8 cellular contexts compared by ENCODE assay signal in the genomic region with DNA sequence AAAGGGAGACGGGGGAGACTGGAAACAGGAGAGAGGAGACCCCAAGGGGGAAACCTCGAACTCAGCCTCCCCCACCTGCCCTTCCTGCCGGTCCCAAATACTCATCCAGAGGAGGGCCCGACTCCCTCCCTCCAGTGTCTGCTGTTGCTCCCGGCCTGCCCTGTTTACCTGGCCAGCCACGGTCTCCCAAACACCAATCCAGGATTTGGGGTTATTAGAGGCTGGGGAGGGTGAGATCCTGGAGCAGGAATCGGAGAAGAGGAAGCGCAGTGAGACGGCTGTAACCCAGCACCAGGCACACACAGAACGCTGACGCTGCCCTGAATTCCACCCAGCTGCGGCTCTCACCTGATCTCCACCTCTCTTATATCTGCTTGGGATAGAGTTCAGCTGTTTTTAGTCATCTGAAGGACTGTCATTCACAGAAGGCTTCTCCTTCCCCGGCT.
DNase-seq lines count a peak whose midpoint lies in the region; ATAC-seq, FAIRE-seq and TF ChIP-seq lines count a peak whose summit lies in the region.

No MANE protein-coding gene starts in this region.

- H3K9ac ChIP-seq in KMS-11 (no peak overlapping the region), GM12878 (ENCODE audit: control insufficient read depth, insufficient read depth, low read length) (peak overlapping the region; percentile 9)

- intact Hi-C loops in GM12878 (cut with micrococcal nuclease; ENCODE audit: unreplicated experiment) = loop anchor here (1.0 kb wide), 2 partner anchors 97 to 199 kb away; no protein-coding TSS in a partner anchor

- CTCF ChIA-PET in GM12878 (lab: Yijun Ruan, JAX) = interaction anchor here (0.6 to 9.0 kb wide), 34 partner anchors 10 to 336 kb away, joined by 3 to 86 read pairs (median 4); a partner anchor contains a TSS

- RAD21 ChIA-PET in GM12878 (lab: Charles Lee; ENCODE audit: unreplicated experiment) = interaction anchor here (0.6 to 4.6 kb wide), 4 partner anchors 96 to 279 kb away, joined by 3 to 24 read pairs (median 3); a partner anchor contains a TSS

- POLR2A ChIA-PET in GM12878 (lab: Charles Lee) = no interaction called here

- H3K27ac ChIP-seq in CD4-positive, CD25-positive, alpha-beta regulatory T cell (ENCODE audit: insufficient read depth, low read length, poor library complexity, severe bottlenecking) = peak overlapping the region; percentile 27
- H3K27ac ChIP-seq in KMS-11 = no peak overlapping the region
- no peak overlapping the region for H3K27ac ChIP-seq in GM12878 (ENCODE audit: control insufficient read depth, insufficient read depth)

- no peak for TF ChIP-seq RAD21 in GM12878 (IDR thresholded peaks at IDR 0.05; ENCODE audit: insufficient read depth, low read depth, low read length)

- H3K4me1 Mint-ChIP-seq in CD4-positive, CD25-positive, alpha-beta regulatory T cell = peaks cover 4 to 29% (median 14%) of the 10 kb centered on the region in 4 donors
- peaks cover 28 to 51% (median 39%) of the 10 kb centered on the region in 3 donors for H3K4me1 Mint-ChIP-seq in naive B cell

- TF ChIP-seq POLR2A in GM12878 (IDR thresholded peaks at IDR 0.05; ENCODE audit: low read depth, low read length) = no peak; the same call in 1 of the 2 replicates

- BruUV-seq in GM12878 (replicated peaks; lab: Mats Ljungman, UMichigan) = no TSS peak

- no peak overlapping the region for H3K4me2 ChIP-seq in KMS-11
- peak overlapping the region; percentile 78 for H3K4me2 ChIP-seq in GM12878 (ENCODE audit: control insufficient read depth, insufficient read depth)

- ATAC-seq in CD4-positive, CD25-positive, alpha-beta regulatory T cell (ENCODE audit: low read depth in 2 of 2) = no peak
- ATAC-seq in GM12878 (no peak), naive B cell (ENCODE audit: low read depth in 2 of 2) (peak; percentile 40 to 42), GM21528 (IDR thresholded peaks at IDR 0.05; ENCODE audit: low FRiP score, unreplicated experiment) (no peak)

- no peaks in the 10 kb centered on the region for H3K27me3 ChIP-seq in CD4-positive, CD25-positive, alpha-beta regulatory T cell (ENCODE audit: control insufficient read depth, insufficient read depth, low read length)
- no peaks in the 10 kb centered on the region for H3K27me3 ChIP-seq in KMS-11 (ENCODE audit: insufficient read depth, low read depth)
- no peaks in the 10 kb centered on the region for H3K27me3 ChIP-seq in GM12878 (replicated peaks in 1 of 2; ENCODE audit: control insufficient read depth in 2 of 2, insufficient read depth in 2 of 2, low read length in 1 of 2)

- H2AFZ ChIP-seq in KMS-11 (ENCODE audit: low read depth) = peak overlapping the region; percentile 22; the same call in 1 of the 2 replicates
- H2AFZ ChIP-seq in GM12878 (ENCODE audit: control insufficient read depth, low read depth, low read length) = peak overlapping the region; percentile 92

- H3K27me3 Mint-ChIP-seq in CD4-positive, CD25-positive, alpha-beta regulatory T cell = no peaks in the 10 kb centered on the region
- peaks cover 0 to under 1% (median 0%) of the 10 kb centered on the region in 3 donors for H3K27me3 Mint-ChIP-seq in naive B cell

- TF ChIP-seq CTCF in KMS-11 (conservative IDR thresholded peaks at IDR 0.05; ENCODE audit: low read depth, low read length) (no peak), GM12878 (IDR thresholded peaks at IDR 0.05 in 2 of 3, conservative IDR thresholded peaks at IDR 0.05 in 1 of 3; ENCODE audit: control insufficient read depth in 2 of 3, extremely low read depth in 1 of 3, insufficient read depth in 1 of 3, low read depth in 3 of 3, low read length in 3 of 3) (no peak)

- H3K36me3 ChIP-seq in CD4-positive, CD25-positive, alpha-beta regulatory T cell (ENCODE audit: control insufficient read depth, insufficient read depth, low read length) = no peaks in the 10 kb centered on the region
- H3K36me3 ChIP-seq in KMS-11 (ENCODE audit: insufficient read depth) (no peaks in the 10 kb centered on the region), GM12878 (ENCODE audit: control insufficient read depth in 2 of 2, insufficient read depth in 2 of 2, low read length in 1 of 2) (no peaks in the 10 kb centered on the region)

- peak in 1 of 3 donors; percentile 4 for DNase-seq in CD4-positive, CD25-positive, alpha-beta regulatory T cell
- DNase-seq in GM12878 (ENCODE audit: low read depth, low spot score) (no peak), naive B cell (peak; percentile 12), NCI-H2029 (lab: John Stamatoyannopoulos, UW) (no peak), NCI-H2081 treated with DMSO at 0.1 percent for 48 hours (lab: John Stamatoyannopoulos, UW) (no peak), cortex of kidney (lab: John Stamatoyannopoulos, UW) (no peak)

- FAIRE-seq in GM12878 (lab: Jason Lieb, UNC) = no peak

- H3K4me1 ChIP-seq in CD4-positive, CD25-positive, alpha-beta regulatory T cell (ENCODE audit: control insufficient read depth, insufficient read depth, low read length, poor library complexity, severe bottlenecking) = no peaks in the 10 kb centered on the region
- H3K4me1 ChIP-seq in KMS-11 (ENCODE audit: low read depth, poor library complexity, severe bottlenecking) (no peaks in the 10 kb centered on the region), GM12878 (ENCODE audit: control insufficient read depth, insufficient read depth, low read length) (peaks cover 3% of the 10 kb centered on the region; the same call in 1 of the 2 replicates)

- H3K9me3 Mint-ChIP-seq in CD4-positive, CD25-positive, alpha-beta regulatory T cell = peaks cover 0 to 2% (median 0%) of the 10 kb centered on the region in 7 donors
- peaks cover 0 to 2% (median 0%) of the 10 kb centered on the region in 7 donors for H3K9me3 Mint-ChIP-seq in naive B cell

- peak overlapping the region; percentile 83 for H3K4me3 ChIP-seq in CD4-positive, CD25-positive, alpha-beta regulatory T cell (ENCODE audit: low read depth, low read length)
- H3K4me3 ChIP-seq in KMS-11 (IDR thresholded peaks at IDR 0.05; ENCODE audit: insufficient read depth, low read depth, low read length) (no peak overlapping the region), GM12878 (peak overlapping the region; percentile 63)

- peak overlapping the region; percentile 84 to 97 (median 87) for H3K4me3 Mint-ChIP-seq in CD4-positive, CD25-positive, alpha-beta regulatory T cell
- H3K4me3 Mint-ChIP-seq in naive B cell = peak overlapping the region; percentile 72 to 94 (median 86)

- in situ Hi-C loops in GM12878 (cut with MboI) = loop anchor here (5.0 kb wide), 3 partner anchors 98 to 278 kb away; a partner anchor contains a TSS

- WGBS in GM12878 (ENCODE audit: insufficient coverage, insufficient replicate concordance, low lambda C conversion rate, missing lambda C conversion rate) = 23% methylated on average over 13 of the region's 13 CpGs

- H4K20me1 ChIP-seq in KMS-11 (ENCODE audit: insufficient read depth) (no peaks in the 10 kb centered on the region), GM12878 (ENCODE audit: control insufficient read depth, insufficient read depth) (no peaks in the 10 kb centered on the region)

- H3K79me2 ChIP-seq in KMS-11 (ENCODE audit: insufficient read depth, low read depth) (no peaks in the 10 kb centered on the region), GM12878 (ENCODE audit: control insufficient read depth, insufficient read depth, low read length) (no peaks in the 10 kb centered on the region)

- no peaks in the 10 kb centered on the region for H3K9me3 ChIP-seq in CD4-positive, CD25-positive, alpha-beta regulatory T cell (ENCODE audit: control insufficient read depth in 2 of 2, low read length in 2 of 2)
- H3K9me3 ChIP-seq in GM12878 (replicated peaks; ENCODE audit: control insufficient read depth, insufficient read depth, low read length) = no peaks in the 10 kb centered on the region

- SMC1A ChIA-PET in GM12878 (lab: Charles Lee; ENCODE audit: uncharacterized antibody, unreplicated experiment) = interaction anchor here (0.6 to 4.6 kb wide), 4 partner anchors 14 to 200 kb away, joined by 3 to 30 read pairs (median 3); no protein-coding TSS in a partner anchor

- peak overlapping the region; percentile 66 to 74 (median 70) for H3K27ac Mint-ChIP-seq in CD4-positive, CD25-positive, alpha-beta regulatory T cell
- peak overlapping the region in 4 of 6 donors; percentile 44 to 91 (median 79) for H3K27ac Mint-ChIP-seq in naive B cell

- no peak for TF ChIP-seq EP300 in GM12878 (IDR thresholded peaks at IDR 0.05; ENCODE audit: borderline replicate concordance in 1 of 2, control insufficient read depth in 1 of 2, low read depth in 2 of 2, low read length in 2 of 2)

- no peaks in the 10 kb centered on the region for H3K36me3 Mint-ChIP-seq in CD4-positive, CD25-positive, alpha-beta regulatory T cell
- H3K36me3 Mint-ChIP-seq in naive B cell = no peaks in the 10 kb centered on the region

TF ChIP-seq in GM12878, 131 proteins besides CTCF, POLR2A, EP300 and RAD21 (continues in another document):
- TF ChIP-seq, protein P1, sequence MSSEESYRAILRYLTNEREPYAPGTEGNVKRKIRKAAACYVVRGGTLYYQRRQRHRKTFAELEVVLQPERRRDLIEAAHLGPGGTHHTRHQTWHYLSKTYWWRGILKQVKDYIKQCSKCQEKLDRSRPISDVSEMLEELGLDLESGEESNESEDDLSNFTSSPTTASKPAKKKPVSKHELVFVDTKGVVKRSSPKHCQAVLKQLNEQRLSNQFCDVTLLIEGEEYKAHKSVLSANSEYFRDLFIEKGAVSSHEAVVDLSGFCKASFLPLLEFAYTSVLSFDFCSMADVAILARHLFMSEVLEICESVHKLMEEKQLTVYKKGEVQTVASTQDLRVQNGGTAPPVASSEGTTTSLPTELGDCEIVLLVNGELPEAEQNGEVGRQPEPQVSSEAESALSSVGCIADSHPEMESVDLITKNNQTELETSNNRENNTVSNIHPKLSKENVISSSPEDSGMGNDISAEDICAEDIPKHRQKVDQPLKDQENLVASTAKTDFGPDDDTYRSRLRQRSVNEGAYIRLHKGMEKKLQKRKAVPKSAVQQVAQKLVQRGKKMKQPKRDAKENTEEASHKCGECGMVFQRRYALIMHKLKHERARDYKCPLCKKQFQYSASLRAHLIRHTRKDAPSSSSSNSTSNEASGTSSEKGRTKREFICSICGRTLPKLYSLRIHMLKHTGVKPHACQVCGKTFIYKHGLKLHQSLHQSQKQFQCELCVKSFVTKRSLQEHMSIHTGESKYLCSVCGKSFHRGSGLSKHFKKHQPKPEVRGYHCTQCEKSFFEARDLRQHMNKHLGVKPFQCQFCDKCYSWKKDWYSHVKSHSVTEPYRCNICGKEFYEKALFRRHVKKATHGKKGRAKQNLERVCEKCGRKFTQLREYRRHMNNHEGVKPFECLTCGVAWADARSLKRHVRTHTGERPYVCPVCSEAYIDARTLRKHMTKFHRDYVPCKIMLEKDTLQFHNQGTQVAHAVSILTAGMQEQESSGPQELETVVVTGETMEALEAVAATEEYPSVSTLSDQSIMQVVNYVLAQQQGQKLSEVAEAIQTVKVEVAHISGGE (CRISPR knock-in tag; IDR thresholded peaks at IDR 0.05) = no peak
- TF ChIP-seq ZSCAN29 (IDR thresholded peaks at IDR 0.05) = no peak
- TF ChIP-seq, protein P2, sequence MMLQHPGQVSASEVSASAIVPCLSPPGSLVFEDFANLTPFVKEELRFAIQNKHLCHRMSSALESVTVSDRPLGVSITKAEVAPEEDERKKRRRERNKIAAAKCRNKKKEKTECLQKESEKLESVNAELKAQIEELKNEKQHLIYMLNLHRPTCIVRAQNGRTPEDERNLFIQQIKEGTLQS (IDR thresholded peaks at IDR 0.05; ENCODE audit: borderline replicate concordance, extremely low read depth, low read depth, low read length) = no peak

Comparison
In these comparisons a context has a peak if more than half of its experiments do, and no peak if none do; other contexts are left out.
1. ATAC-seq: peak in naive B cell (2 of 2); none in CD4-positive, CD25-positive, alpha-beta regulatory T cell (0 of 2), GM12878 (single experiment) and GM21528 (single experiment).